In genomic region chr9:104986096-104986495, GRCh38 we compare ENCODE assay signal across 26 cellular contexts.
"Had no signal": no experiment of that assay in that cellular context is flagged by ENCODE, and none has a peak within 500 bp of the region (broad histone marks: within the 10 kb centered on the region; RNA-seq: fewer than 3 reads in every experiment).

No MANE protein-coding gene starts in this region.

- H3K27ac Mint-ChIP-seq: activated CD4-positive, alpha-beta T cell treated with anti-CD3 and anti-CD28 coated beads for 36 hours; activated T-cell treated with anti-CD3 and anti-CD28 coated beads, Interleukin-2, amount 50 U/mL, for 72 hours; endodermal cell; natural killer cell; neural progenitor cell; stimulated activated naive B cell treated with anti-CD40 and anti-IgM and Interleukin-4, amounts not matched to agents 10 μg/mL and 1 μg/mL and 100 μg/mL, for 72 hours; T-helper 2 cell treated with Interferon-gamma antibody and Interleukin-4, amounts not matched to agents 5 μg/mL and 100 μg/mL, for 36 hours had no signal

- H3K27ac ChIP-seq: brain microvascular endothelial cell, esophagus muscularis mucosa, foreskin keratinocyte, heart right ventricle, lower lobe of right lung, neural progenitor cell, stomach, tibial artery had no signal

- H3K27me3 ChIP-seq: brain microvascular endothelial cell, esophagus muscularis mucosa, foreskin keratinocyte, heart right ventricle, stomach, tibial artery had no signal

- H2AFZ ChIP-seq: neural progenitor cell had no signal

- H3K9me3 Mint-ChIP-seq: activated T-cell treated with anti-CD3 and anti-CD28 coated beads, Interleukin-2, amount 50 U/mL, for 72 hours; endodermal cell; natural killer cell; neural progenitor cell; stimulated activated naive B cell treated with anti-CD40 and anti-IgM and Interleukin-4, amounts not matched to agents 10 μg/mL and 1 μg/mL and 100 μg/mL, for 72 hours; T-helper 2 cell treated with Interferon-gamma antibody and Interleukin-4, amounts not matched to agents 5 μg/mL and 100 μg/mL, for 36 hours had no signal

- DNase-seq: activated CD4-positive, alpha-beta T cell treated with anti-CD3 and anti-CD28 coated beads for 36 hours; activated CD4-positive, alpha-beta T cell treated with anti-CD3 and anti-CD28 coated beads, Interleukin-2, amount 50 U/mL, for 4 hours; activated CD4-positive, CD25-positive, alpha-beta regulatory T cell; activated naive CD4-positive, alpha-beta T cell; activated T-cell treated with anti-CD3 and anti-CD28 coated beads for 4 hours; activated T-cell treated with anti-CD3 and anti-CD28 coated beads, Interleukin-2, amount 50 U/mL, for 72 hours; amniotic stem cell; brain microvascular endothelial cell; endodermal cell; foreskin keratinocyte; heart right ventricle; kidney glomerular epithelial cell; lower lobe of right lung; mesendoderm; natural killer cell; posterior cingulate gyrus; right cardiac atrium; stimulated activated CD4-positive, alpha-beta T cell treated with anti-CD3 and anti-CD28 coated beads, Interleukin-15, amount 100 ng/mL, for 24 hours; stimulated activated CD4-positive, alpha-beta T cell treated with anti-CD3 and anti-CD28 coated beads, Interleukin-2, amount 100 ng/mL, for 24 hours; stimulated activated naive B cell treated with anti-CD40 and anti-IgM and Interleukin-4, amounts not matched to agents 10 μg/mL and 1 μg/mL and 100 μg/mL, for 72 hours; stomach; tibial artery had no signal

- H3K4me2 ChIP-seq: neural progenitor cell had no signal

- H3K9me3 ChIP-seq: esophagus muscularis mucosa, heart right ventricle, lower lobe of right lung, stomach, tibial artery had no signal

- H3K4me3 ChIP-seq: esophagus muscularis mucosa, heart right ventricle, lower lobe of right lung, neural progenitor cell, stomach, tibial artery had no signal

- H3K4me3 Mint-ChIP-seq: activated CD4-positive, alpha-beta T cell treated with anti-CD3 and anti-CD28 coated beads for 36 hours; endodermal cell; natural killer cell; neural progenitor cell; stimulated activated naive B cell treated with anti-CD40 and anti-IgM and Interleukin-4, amounts not matched to agents 10 μg/mL and 1 μg/mL and 100 μg/mL, for 72 hours; T-helper 2 cell treated with Interferon-gamma antibody and Interleukin-4, amounts not matched to agents 5 μg/mL and 100 μg/mL, for 36 hours had no signal

- H3K9ac ChIP-seq: neural progenitor cell had no signal

- ATAC-seq: activated CD4-positive, alpha-beta T cell treated with anti-CD3 and anti-CD28 coated beads for 36 hours; activated T-cell treated with anti-CD3 and anti-CD28 coated beads, Interleukin-2, amount 50 U/mL, for 72 hours; foreskin keratinocyte; left lobe of liver; lower lobe of right lung; natural killer cell; stimulated activated naive B cell treated with anti-CD40 and anti-IgM and Interleukin-4, amounts not matched to agents 10 μg/mL and 1 μg/mL and 100 μg/mL, for 72 hours had no signal

- H3K36me3 ChIP-seq: brain microvascular endothelial cell, esophagus muscularis mucosa, heart right ventricle, lower lobe of right lung, neural progenitor cell, stomach, tibial artery had no signal

- H3K36me3 Mint-ChIP-seq: natural killer cell; neural progenitor cell; stimulated activated naive B cell treated with anti-CD40 and anti-IgM and Interleukin-4, amounts not matched to agents 10 μg/mL and 1 μg/mL and 100 μg/mL, for 72 hours had no signal
